Comparison of ENCODE assay signal across 8 cellular contexts in the genomic region with DNA sequence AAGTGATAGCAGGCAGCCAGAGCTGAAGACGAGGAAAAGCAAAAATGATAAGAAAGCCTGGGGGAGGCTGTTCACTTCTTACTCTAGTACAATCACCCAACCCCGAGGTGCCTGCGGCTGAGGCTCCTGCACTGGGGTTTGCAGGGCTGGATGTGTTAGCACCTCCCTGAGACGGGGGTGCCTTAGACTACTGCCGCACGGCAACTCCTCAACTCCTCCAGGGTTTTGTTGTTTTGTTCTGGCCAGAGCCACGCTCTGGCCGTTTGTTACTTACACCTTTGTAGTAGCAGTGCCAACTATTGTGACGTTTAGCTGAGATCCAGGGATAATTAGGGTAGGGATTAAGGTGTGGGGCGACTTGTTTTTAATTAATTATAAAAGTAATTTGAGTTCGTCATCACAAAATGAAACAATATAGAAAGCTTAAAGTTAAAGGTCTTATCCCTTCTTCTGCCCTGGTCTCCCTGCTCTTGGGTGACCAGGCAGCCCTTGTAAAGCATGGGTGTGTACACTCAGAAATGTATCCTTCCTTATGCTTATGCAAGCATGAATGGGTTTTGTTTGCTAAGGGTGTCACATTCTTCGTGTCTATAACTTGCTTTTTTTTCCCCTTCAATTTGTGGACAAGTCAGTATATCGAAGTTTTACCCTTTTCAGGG. TPM values are rescaled to one million over a fixed set of nuclear protein-coding genes. Genes with fewer than 3 reads are reported as not detected.
A peak's percentile ranks its signal among the peaks of the same experiment; 100 is the strongest.
DNase-seq lines count a peak whose midpoint lies in the region; TF ChIP-seq lines count a peak whose summit lies in the region.
"Had no signal": no experiment of that assay in that cellular context is flagged by ENCODE, and none has a peak within 500 bp of the region (broad histone marks: within the 10 kb centered on the region; RNA-seq: fewer than 3 reads in every experiment).

No MANE protein-coding gene starts in this region.

- H3K4me3 Mint-ChIP-seq in activated CD4-positive, alpha-beta memory T cell treated with anti-CD3 and anti-CD28 coated beads, Interleukin-2, amount 10 ng/mL, durations not matched to agents 7 days and 5 days: peak overlapping the region; percentile 56
- H3K4me3 Mint-ChIP-seq in immature natural killer cell (peak overlapping the region; percentile 89 to 96 (median 93)), MCF 10A (ENCODE audit: unreplicated experiment) (no peak overlapping the region)
- H3K4me3 Mint-ChIP-seq in stimulated activated naive CD8-positive, alpha-beta T cell treated with anti-CD3 and anti-CD28 coated beads, Interleukin-15, Interleukin-2, amounts not matched to agents 100 ng/mL and 50 ng/mL, for 24 hours: peak overlapping the region; percentile 60

- peak overlapping the region; percentile 49 for H3K4me3 ChIP-seq in Jurkat, Clone E6-1 (ENCODE audit: low read length)

- no peaks in the 10 kb centered on the region for H3K27me3 Mint-ChIP-seq in activated CD4-positive, alpha-beta memory T cell treated with anti-CD3 and anti-CD28 coated beads, Interleukin-2, amount 10 ng/mL, durations not matched to agents 7 days and 5 days
- H3K27me3 Mint-ChIP-seq in immature natural killer cell (ENCODE audit: low read depth in 3 of 3) (peaks cover 2 to 10% (median 7%) of the 10 kb centered on the region in 3 donors), MCF 10A (ENCODE audit: insufficient read depth, unreplicated experiment) (no peaks in the 10 kb centered on the region)
- H3K27me3 Mint-ChIP-seq in stimulated activated naive CD8-positive, alpha-beta T cell treated with anti-CD3 and anti-CD28 coated beads, Interleukin-15, Interleukin-2, amounts not matched to agents 100 ng/mL and 50 ng/mL, for 24 hours: peaks cover 16% of the 10 kb centered on the region

- H3K36me3 Mint-ChIP-seq in activated CD4-positive, alpha-beta memory T cell treated with anti-CD3 and anti-CD28 coated beads, Interleukin-2, amount 10 ng/mL, durations not matched to agents 7 days and 5 days (ENCODE audit: low read depth): peaks cover 5% of the 10 kb centered on the region
- H3K36me3 Mint-ChIP-seq in immature natural killer cell (no peaks in the 10 kb centered on the region), MCF 10A (ENCODE audit: insufficient read depth, unreplicated experiment) (no peaks in the 10 kb centered on the region)
- H3K36me3 Mint-ChIP-seq in stimulated activated naive CD8-positive, alpha-beta T cell treated with anti-CD3 and anti-CD28 coated beads, Interleukin-15, Interleukin-2, amounts not matched to agents 100 ng/mL and 50 ng/mL, for 24 hours (ENCODE audit: low read depth): no peaks in the 10 kb centered on the region

- DNase-seq in Jurkat, Clone E6-1 (ENCODE audit: low read depth, low spot score): peak; percentile 60
- peak; percentile 47 for DNase-seq in activated CD4-positive, alpha-beta memory T cell treated with anti-CD3 and anti-CD28 coated beads, Interleukin-2, amount 10 ng/mL, durations not matched to agents 7 days and 5 days
- peak; percentile 70 to 75 (median 72) for DNase-seq in immature natural killer cell
- no peak for DNase-seq in NCI-H2081 treated with DMSO at 0.1 percent for 48 hours (lab: John Stamatoyannopoulos, UW)
- DNase-seq in NCI-H2171 treated with DMSO at 0.1 percent for 48 hours (lab: John Stamatoyannopoulos, UW): no peak
- DNase-seq in MCF 10A (ENCODE audit: unreplicated experiment): no peak
- DNase-seq: NK-92 treated with Interleukin-12 subunit alpha and Interleukin-12 subunit beta, amount 100 ng/mL, for 24 hours had no signal

- H3K9me3 Mint-ChIP-seq in activated CD4-positive, alpha-beta memory T cell treated with anti-CD3 and anti-CD28 coated beads, Interleukin-2, amount 10 ng/mL, durations not matched to agents 7 days and 5 days: no peaks in the 10 kb centered on the region
- H3K9me3 Mint-ChIP-seq in immature natural killer cell (no peaks in the 10 kb centered on the region), MCF 10A (ENCODE audit: unreplicated experiment) (no peaks in the 10 kb centered on the region)
- no peaks in the 10 kb centered on the region for H3K9me3 Mint-ChIP-seq in stimulated activated naive CD8-positive, alpha-beta T cell treated with anti-CD3 and anti-CD28 coated beads, Interleukin-15, Interleukin-2, amounts not matched to agents 100 ng/mL and 50 ng/mL, for 24 hours

- TF ChIP-seq CTCF in MCF 10A (IDR thresholded peaks at IDR 0.05; ENCODE audit: unreplicated experiment): no peak

- H3K4me1 Mint-ChIP-seq in activated CD4-positive, alpha-beta memory T cell treated with anti-CD3 and anti-CD28 coated beads, Interleukin-2, amount 10 ng/mL, durations not matched to agents 7 days and 5 days: peaks cover 31% of the 10 kb centered on the region
- H3K4me1 Mint-ChIP-seq in immature natural killer cell (peaks cover 29 to 48% of the 10 kb centered on the region in 2 donors), MCF 10A (ENCODE audit: insufficient read depth, unreplicated experiment) (peaks cover 4% of the 10 kb centered on the region)
- peaks cover 34% of the 10 kb centered on the region for H3K4me1 Mint-ChIP-seq in stimulated activated naive CD8-positive, alpha-beta T cell treated with anti-CD3 and anti-CD28 coated beads, Interleukin-15, Interleukin-2, amounts not matched to agents 100 ng/mL and 50 ng/mL, for 24 hours (ENCODE audit: low read depth)

- intact Hi-C loops in MCF 10A (cut with micrococcal nuclease): no loop called here

- peak overlapping the region; percentile 71 for H3K27ac Mint-ChIP-seq in activated CD4-positive, alpha-beta memory T cell treated with anti-CD3 and anti-CD28 coated beads, Interleukin-2, amount 10 ng/mL, durations not matched to agents 7 days and 5 days
- H3K27ac Mint-ChIP-seq in immature natural killer cell (peak overlapping the region; percentile 86 to 96 (median 90)), MCF 10A (ENCODE audit: low read depth, unreplicated experiment) (no peak overlapping the region)
- H3K27ac Mint-ChIP-seq in stimulated activated naive CD8-positive, alpha-beta T cell treated with anti-CD3 and anti-CD28 coated beads, Interleukin-15, Interleukin-2, amounts not matched to agents 100 ng/mL and 50 ng/mL, for 24 hours: peak overlapping the region; percentile 67

- CTCF ChIA-PET in activated CD4-positive, alpha-beta memory T cell treated with anti-CD3 and anti-CD28 coated beads, Interleukin-2, amount 10 ng/mL, durations not matched to agents 7 days and 5 days (lab: Charles Lee): interaction anchor here (0.7 to 4.2 kb wide), 2 partner anchors 11 to 46 kb away, joined by 4 to 25 read pairs; no protein-coding TSS in a partner anchor
- CTCF ChIA-PET in MCF 10A (lab: Yijun Ruan, JAX): no interaction called here

- BruUV-seq in MCF 10A (replicated peaks; lab: Mats Ljungman, UMichigan): no TSS peak

- POLR2A ChIA-PET in activated CD4-positive, alpha-beta memory T cell treated with anti-CD3 and anti-CD28 coated beads, Interleukin-2, amount 10 ng/mL, durations not matched to agents 7 days and 5 days (lab: Charles Lee): interaction anchor here (0.8 to 1.8 kb wide), 9 partner anchors 9 to 365 kb away, joined by 3 to 15 read pairs (median 4); a partner anchor contains a TSS
- POLR2A ChIA-PET in MCF 10A (lab: Yijun Ruan, JAX): interaction anchor here (0.6 kb wide), 1 partner anchor 14 kb away, joined by 3 read pairs; no protein-coding TSS in a partner anchor

RNA-seq across cellular contexts. Expression of a gene that starts 51.3 kb away (rescaled TPM):
- 1.2 TPM for polyA plus RNA-seq in Jurkat, Clone E6-1 (2012; ENCODE audit: insufficient read depth, insufficient read length)
- total RNA-seq in activated CD4-positive, alpha-beta memory T cell treated with anti-CD3 and anti-CD28 coated beads, Interleukin-2, amount 10 ng/mL, durations not matched to agents 7 days and 5 days: under 1 TPM; 0.18 to 0.28 TPM
- under 1 TPM in 2 of 3 donors, not detected in 1; 0.10 to 0.16 TPM for polyA plus RNA-seq in immature natural killer cell
- total RNA-seq in MCF 10A (2022): 0.15 and 0.30 TPM in 2 replicates

Comparison
In these comparisons a context has a peak if more than half of its experiments do, and no peak if none do; other contexts are left out.
1. DNase-seq: peak in Jurkat, Clone E6-1 (single experiment), activated CD4-positive, alpha-beta memory T cell treated with anti-CD3 and anti-CD28 coated beads, Interleukin-2, amount 10 ng/mL, durations not matched to agents 7 days and 5 days (single experiment) and immature natural killer cell (3 of 3); none in NCI-H2081 treated with DMSO at 0.1 percent for 48 hours (single experiment), NCI-H2171 treated with DMSO at 0.1 percent for 48 hours (single experiment) and MCF 10A (single experiment).